ENCODE assay signal across 22 cellular contexts in the genomic region with DNA sequence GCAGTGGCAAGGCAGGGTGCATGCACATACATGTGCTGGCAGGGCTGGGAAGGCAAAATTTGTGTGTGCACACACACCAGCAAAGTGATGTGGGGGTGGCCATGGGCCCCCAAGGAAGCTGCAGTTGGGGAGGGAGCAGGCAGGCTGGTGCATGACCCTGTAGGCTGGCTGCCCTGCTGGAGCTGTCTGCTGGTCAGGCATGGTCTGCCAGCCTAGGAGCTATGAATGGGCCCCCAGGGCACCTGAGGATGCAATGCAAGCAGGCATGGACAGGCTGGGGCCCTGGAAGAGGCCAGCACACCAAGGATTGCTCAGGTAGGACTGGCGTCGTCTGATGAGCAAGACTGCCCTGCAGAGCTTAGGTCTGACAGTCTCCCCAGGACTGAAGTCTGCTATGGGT. TPM values are rescaled to one million over a fixed set of nuclear protein-coding genes. Genes with fewer than 3 reads are reported as not detected.
A peak's percentile ranks its signal among the peaks of the same experiment; 100 is the strongest.
DNase-seq lines count a peak whose midpoint lies in the region; ATAC-seq and TF ChIP-seq lines count a peak whose summit lies in the region.
"Had no signal": no experiment of that assay in that cellular context is flagged by ENCODE, and none has a peak within 500 bp of the region (broad histone marks: within the 10 kb centered on the region; RNA-seq: fewer than 3 reads in every experiment).

No MANE protein-coding gene starts in this region.

- no peaks in the 10 kb centered on the region for H3K4me1 Mint-ChIP-seq in CD4-positive, alpha-beta memory T cell
- H3K4me1 Mint-ChIP-seq in natural killer cell: no peaks in the 10 kb centered on the region

- H3K27ac Mint-ChIP-seq in CD4-positive, alpha-beta memory T cell: no peak overlapping the region
- H3K27ac Mint-ChIP-seq in natural killer cell: no peak overlapping the region

- CTCF ChIA-PET in CD4-positive, alpha-beta memory T cell (lab: Charles Lee; ENCODE audit: partially characterized antibody): no interaction called here

- POLR2A ChIA-PET in CD4-positive, alpha-beta memory T cell (lab: Charles Lee; ENCODE audit: partially characterized antibody): no interaction called here

- no peaks in the 10 kb centered on the region for H3K27me3 ChIP-seq in CD4-positive, alpha-beta memory T cell (ENCODE audit: insufficient read depth, low read length)
- H3K27me3 ChIP-seq: BE2C, Peyer's patch, SJSA1 had no signal

- H3K27me3 Mint-ChIP-seq in CD4-positive, alpha-beta memory T cell: no peaks in the 10 kb centered on the region
- no peaks in the 10 kb centered on the region for H3K27me3 Mint-ChIP-seq in natural killer cell (ENCODE audit: low read depth in 2 of 2)

- H3K4me3 ChIP-seq in CD4-positive, alpha-beta memory T cell (ENCODE audit: low read length in 2 of 2): no peak overlapping the region
- H3K4me3 ChIP-seq: Peyer's patch, SJSA1 had no signal

- no peak for TF ChIP-seq CTCF in natural killer cell (IDR thresholded peaks at IDR 0.05)

- no peak overlapping the region for H3K4me3 Mint-ChIP-seq in CD4-positive, alpha-beta memory T cell
- H3K4me3 Mint-ChIP-seq in natural killer cell: no peak overlapping the region

- intact Hi-C loops in CD4-positive, alpha-beta memory T cell (cut with micrococcal nuclease): no loop called here
- intact Hi-C loops in natural killer cell (cut with micrococcal nuclease): no loop called here

- H3K4me1 ChIP-seq in CD4-positive, alpha-beta memory T cell (ENCODE audit: insufficient read depth, low read length): no peaks in the 10 kb centered on the region
- H3K4me1 ChIP-seq: BE2C, Peyer's patch, SJSA1 had no signal

- DNase-seq in mesenteric fat pad (ENCODE audit: low spot score) (peak; percentile 75), natural killer cell (no peak)
- no peak for DNase-seq in stimulated activated naive CD8-positive, alpha-beta T cell treated with anti-CD3 and anti-CD28 coated beads, Interleukin-15, Interleukin-2, amounts not matched to agents 100 U/mL and 50 U/mL, for 24 hours
- DNase-seq in CD4-positive, alpha-beta memory T cell: no peak
- DNase-seq in stimulated activated CD8-positive, alpha-beta memory T cell treated with anti-CD3 and anti-CD28 coated beads, Interleukin-4, amount 100 ng/mL, for 48 hours: no peak
- DNase-seq in stimulated activated CD4-positive, alpha-beta T cell treated with anti-CD3 and anti-CD28 coated beads, Interleukin-4, amount 100 ng/mL, for 24 hours: no peak
- DNase-seq: BE2C, EL, GF-D8, Kasumi-1, NCI-H1417, NCI-H1694 treated with DMSO at 0.1 percent for 48 hours, NCI-H2081 treated with DMSO at 0.1 percent for 48 hours, NCI-H446, NCI-H526, Peyer's patch had no signal

- no peaks in the 10 kb centered on the region for H3K36me3 Mint-ChIP-seq in CD4-positive, alpha-beta memory T cell
- H3K36me3 Mint-ChIP-seq in natural killer cell: no peaks in the 10 kb centered on the region

- peak; percentile 19 for ATAC-seq in stimulated activated naive CD8-positive, alpha-beta T cell treated with anti-CD3 and anti-CD28 coated beads, Interleukin-15, Interleukin-2, amounts not matched to agents 100 U/mL and 50 U/mL, for 24 hours
- ATAC-seq in natural killer cell: no peak

- no peaks in the 10 kb centered on the region for H3K9me3 ChIP-seq in CD4-positive, alpha-beta memory T cell (ENCODE audit: control insufficient read depth in 1 of 2, low read length in 2 of 2)
- H3K9me3 ChIP-seq: BE2C, Peyer's patch, SJSA1 had no signal

- peaks cover 0 to 6% (median 0%) of the 10 kb centered on the region in 8 donors for H3K9me3 Mint-ChIP-seq in CD4-positive, alpha-beta memory T cell
- H3K9me3 Mint-ChIP-seq in natural killer cell: peaks cover 14 to 19% of the 10 kb centered on the region in 2 donors

- H3K36me3 ChIP-seq in CD4-positive, alpha-beta memory T cell (ENCODE audit: insufficient read depth, low read length): no peaks in the 10 kb centered on the region
- H3K36me3 ChIP-seq: BE2C, Peyer's patch, SJSA1 had no signal

- H3K27ac ChIP-seq in cingulate gyrus (ENCODE audit: low read depth, low read length): peak overlapping the region; percentile 32
- H3K27ac ChIP-seq in CD4-positive, alpha-beta memory T cell (ENCODE audit: low read depth, low read length): no peak overlapping the region
- H3K27ac ChIP-seq: Peyer's patch, SJSA1 had no signal

RNA-seq across cellular contexts. Expression of gene PPP1R3A, which starts 18.2 kb away (rescaled TPM):
- total RNA-seq in mesenteric fat pad (not detected), natural killer cell (not detected)
- total RNA-seq in CD4-positive, alpha-beta memory T cell: not detected
- not detected for polyA plus RNA-seq in CD4-positive, alpha-beta memory T cell
- total RNA-seq: A673, H4, MCF 10A, OCI-LY7, Peyer's patch, SJSA1 had no signal
